ENCODE assay signal across 26 cellular contexts in genomic region chr12:118526255-118527095, GRCh38.
"Had no signal": no experiment of that assay in that cellular context is flagged by ENCODE, and none has a peak within 500 bp of the region (broad histone marks: within the 10 kb centered on the region; RNA-seq: fewer than 3 reads in every experiment).

No MANE protein-coding gene starts in this region.

- H3K36me3 Mint-ChIP-seq: activated naive CD8-positive, alpha-beta T cell; naive B cell; stimulated activated naive B cell treated with anti-CD40 and anti-IgM and Interleukin-4, amounts not matched to agents 10 μg/mL and 1 μg/mL and 100 μg/mL, for 72 hours; type B pancreatic cell had no signal

- H3K9me3 ChIP-seq: lower lobe of right lung, mucosa of descending colon, sigmoid colon, vagina had no signal

- H3K4me1 Mint-ChIP-seq: activated B cell treated with CpG ODN at 0.5 μM for 24 hours; activated CD4-positive, alpha-beta T cell treated with anti-CD3 and anti-CD28 coated beads for 36 hours; activated T-helper 17 cell treated with anti-CD3 and anti-CD28 coated beads, Interleukin-2, amount 50 U/mL, for 72 hours; naive B cell; stimulated activated naive B cell treated with anti-CD40 and anti-IgM and Interleukin-4, amounts not matched to agents 10 μg/mL and 1 μg/mL and 100 μg/mL, for 72 hours had no signal

- H3K9me3 Mint-ChIP-seq: activated T-cell treated with anti-CD3 and anti-CD28 coated beads, Interleukin-2, amount 50 U/mL, for 24 hours; type B pancreatic cell had no signal

- H3K27ac Mint-ChIP-seq: activated B cell treated with CpG ODN at 0.5 μM for 24 hours; activated CD4-positive, alpha-beta T cell treated with anti-CD3 and anti-CD28 coated beads for 36 hours; activated naive CD8-positive, alpha-beta T cell; activated T-cell treated with anti-CD3 and anti-CD28 coated beads, Interleukin-2, amount 50 U/mL, for 24 hours; activated T-helper 17 cell treated with anti-CD3 and anti-CD28 coated beads, Interleukin-2, amount 50 U/mL, for 72 hours; stimulated activated naive B cell treated with anti-CD40 and anti-IgM and Interleukin-4, amounts not matched to agents 10 μg/mL and 1 μg/mL and 100 μg/mL, for 72 hours; T-helper 1 cell treated with Interleukin-12 subunit alpha and Interleukin-12 subunit beta and Interleukin-4 antibody, amounts not matched to agents 30 μg/mL and 1 μg/mL, for 36 hours; type B pancreatic cell had no signal

- H3K4me3 Mint-ChIP-seq: activated B cell treated with CpG ODN at 0.5 μM for 24 hours; activated CD4-positive, alpha-beta T cell treated with anti-CD3 and anti-CD28 coated beads for 36 hours; activated naive CD8-positive, alpha-beta T cell; activated T-cell treated with anti-CD3 and anti-CD28 coated beads, Interleukin-2, amount 50 U/mL, for 24 hours; activated T-helper 17 cell treated with anti-CD3 and anti-CD28 coated beads, Interleukin-2, amount 50 U/mL, for 72 hours; naive B cell; stimulated activated naive B cell treated with anti-CD40 and anti-IgM and Interleukin-4, amounts not matched to agents 10 μg/mL and 1 μg/mL and 100 μg/mL, for 72 hours; T-helper 1 cell treated with Interleukin-12 subunit alpha and Interleukin-12 subunit beta and Interleukin-4 antibody, amounts not matched to agents 30 μg/mL and 1 μg/mL, for 36 hours; type B pancreatic cell had no signal

- H3K27me3 Mint-ChIP-seq: activated T-cell treated with anti-CD3 and anti-CD28 coated beads, Interleukin-2, amount 50 U/mL, for 24 hours had no signal

- H3K27me3 ChIP-seq: sigmoid colon, vagina had no signal

- H3K4me1 ChIP-seq: lower lobe of right lung, vagina had no signal

- H3K27ac ChIP-seq: epithelial cell of prostate, lower lobe of right lung, vagina had no signal

- ATAC-seq: activated CD4-positive, alpha-beta T cell treated with anti-CD3 and anti-CD28 coated beads for 36 hours; activated T-helper 17 cell treated with anti-CD3 and anti-CD28 coated beads, Interleukin-2, amount 50 U/mL, for 72 hours; mucosa of descending colon; stimulated activated naive B cell treated with anti-CD40 and anti-IgM and Interleukin-4, amounts not matched to agents 10 μg/mL and 1 μg/mL and 100 μg/mL, for 72 hours had no signal

- DNase-seq: activated B cell treated with CpG ODN at 0.5 μM for 24 hours; activated CD4-positive, alpha-beta T cell treated with anti-CD3 and anti-CD28 coated beads for 36 hours; activated CD4-positive, alpha-beta T cell treated with anti-CD3 and anti-CD28 coated beads, Interleukin-2, amount 50 U/mL, for 4 hours; activated CD8-positive, alpha-beta memory T cell treated with anti-CD3 and anti-CD28 coated beads for 24 hours; activated CD8-positive, alpha-beta memory T cell treated with anti-CD3 and anti-CD28 coated beads, Interleukin-2, amount 50 U/mL, for 4 hours; activated naive CD4-positive, alpha-beta T cell; activated T-cell treated with anti-CD3 and anti-CD28 coated beads, Interleukin-2, amount 50 U/mL, for 24 hours; hippocampal formation; lower lobe of right lung; mesendoderm; mucosa of descending colon; naive B cell; nucleus accumbens; sigmoid colon; stimulated activated CD4-positive, alpha-beta T cell treated with anti-CD3 and anti-CD28 coated beads, Interleukin-15, amount 100 ng/mL, for 24 hours; stimulated activated CD4-positive, alpha-beta T cell treated with anti-CD3 and anti-CD28 coated beads, Interleukin-2, amount 100 ng/mL, for 48 hours; stimulated activated CD8-positive, alpha-beta memory T cell treated with anti-CD3 and anti-CD28 coated beads, Interleukin-4, amount 100 ng/mL, for 48 hours; stimulated activated naive B cell treated with anti-CD40 and anti-IgM and Interleukin-4, amounts not matched to agents 10 μg/mL and 1 μg/mL and 100 μg/mL, for 72 hours; T1000 had no signal

- H3K36me3 ChIP-seq: lower lobe of right lung, sigmoid colon, vagina had no signal

- H3K4me3 ChIP-seq: lower lobe of right lung, mucosa of descending colon, sigmoid colon, smooth muscle cell, vagina had no signal
